In genomic region chr11:795638-796564, GRCh38 we compare ENCODE assay signal across 8 cellular contexts. TPM values are rescaled to one million over a fixed set of nuclear protein-coding genes. Genes with fewer than 3 reads are reported as not detected.
DNase-seq lines count a peak whose midpoint lies in the region; ATAC-seq and TF ChIP-seq lines count a peak whose summit lies in the region.

No MANE protein-coding gene starts in this region.

- peak overlapping the region; percentile 84 for H3K4me3 Mint-ChIP-seq in MCF 10A (ENCODE audit: unreplicated experiment)

- H3K27ac ChIP-seq in VCaP: peak overlapping the region; percentile 89

- TF ChIP-seq CTCF in VCaP (conservative IDR thresholded peaks at IDR 0.05): no peak
- TF ChIP-seq CTCF in MCF 10A (IDR thresholded peaks at IDR 0.05; ENCODE audit: unreplicated experiment): no peak

- CTCF ChIA-PET in MCF 10A (lab: Yijun Ruan, JAX): interaction anchor here (0.5 to 1.8 kb wide), 3 partner anchors 12 to 255 kb away, joined by 3 to 4 read pairs (median 3); partner anchors contain the start of gene TALDO1

- ATAC-seq in GM21515 (IDR thresholded peaks at IDR 0.05; ENCODE audit: unreplicated experiment): no peak

- intact Hi-C loops in MCF 10A (cut with micrococcal nuclease): loop anchor here (2.0 to 5.0 kb wide), 2 partner anchors 34 to 133 kb away; no protein-coding TSS in a partner anchor

- BruUV-seq in MCF 10A (replicated peaks; lab: Mats Ljungman, UMichigan): no TSS peak

- POLR2A ChIA-PET in MCF 10A (lab: Yijun Ruan, JAX): interaction anchor here (0.6 to 3.8 kb wide), 21 partner anchors 8 to 228 kb away, joined by 3 to 41 read pairs (median 6); partner anchors contain the start of genes CD151, GATD1, PNPLA2 and RPLP2

- peak overlapping the region; percentile 94 for H3K27ac Mint-ChIP-seq in MCF 10A (ENCODE audit: low read depth, unreplicated experiment)

- H3K4me1 Mint-ChIP-seq in MCF 10A (ENCODE audit: insufficient read depth, unreplicated experiment): no peaks in the 10 kb centered on the region

- DNase-seq in SIG-M5 treated with dmso at 0.1 percent for 504 hours (lab: John Stamatoyannopoulos, UW; ENCODE audit: unreplicated experiment): peak; percentile 84
- DNase-seq in SIG-M5 (lab: John Stamatoyannopoulos, UW): no peak
- DNase-seq in NCI-H1105 (lab: John Stamatoyannopoulos, UW): peak; percentile 43
- DNase-seq in MCF 10A (ENCODE audit: unreplicated experiment): peak; percentile 76
- peak; percentile 96 for DNase-seq in kidney tubule cell (ENCODE audit: low spot score)
- DNase-seq in stimulated activated CD4-positive, alpha-beta T cell treated with anti-CD3 and anti-CD28 coated beads, Interleukin-1b, Interleukin-23, amount 100 ng/mL, for 4 hours (ENCODE audit: low read depth in 2 of 2): peak; percentile 73

- H3K36me3 Mint-ChIP-seq in MCF 10A (ENCODE audit: insufficient read depth, unreplicated experiment): peaks cover 33% of the 10 kb centered on the region

- no peaks in the 10 kb centered on the region for H3K9me3 Mint-ChIP-seq in MCF 10A (ENCODE audit: unreplicated experiment)

- no peaks in the 10 kb centered on the region for H3K27me3 Mint-ChIP-seq in MCF 10A (ENCODE audit: insufficient read depth, unreplicated experiment)

RNA-seq across cellular contexts. Expression of gene SLC25A22, which starts 2.2 kb away (rescaled TPM):
- 34.0 and 36.5 TPM in 2 replicates for total RNA-seq in MCF 10A (2022)

RNA-seq across cellular contexts. Expression of gene CEND1, which starts 6.0 kb away (rescaled TPM):
- not detected in 2 replicates for total RNA-seq in MCF 10A (2022)

RNA-seq across cellular contexts. Expression of gene PIDD1, which starts 9.1 kb away (rescaled TPM):
- 15.8 and 22.1 TPM in 2 replicates for total RNA-seq in MCF 10A (2022)

RNA-seq across cellular contexts. Expression of gene RPLP2, which starts 13.9 kb away (rescaled TPM):
- 1,886 and 2,142 TPM in 2 replicates for total RNA-seq in MCF 10A (2022)

RNA-seq across cellular contexts. Expression of gene GATD1, which starts 18.6 kb away (rescaled TPM):
- total RNA-seq in MCF 10A (2022): 54.6 and 67.7 TPM in 2 replicates
